ENCODE assay signal across 17 cellular contexts in genomic region chr4:39910064-39910463, GRCh38.
DNase-seq lines count a peak whose midpoint lies in the region; ATAC-seq, FAIRE-seq and TF ChIP-seq lines count a peak whose summit lies in the region.
"Had no signal": no experiment of that assay in that cellular context is flagged by ENCODE, and none has a peak within 500 bp of the region (broad histone marks: within the 10 kb centered on the region; RNA-seq: fewer than 3 reads in every experiment).

No MANE protein-coding gene starts in this region.

- TF ChIP-seq EP300 in ovary (IDR thresholded peaks at IDR 0.05), result no peak

- intact Hi-C loops in PC-9 (cut with micrococcal nuclease; ENCODE audit: unreplicated experiment), result no loop called here
- intact Hi-C loops in ovary (cut with DNase I), result no loop called here
- intact Hi-C loops in sciatic nerve (cut with DNase I), result no loop called here

- H3K36me3 ChIP-seq in PC-9 (ENCODE audit: low read depth), result peaks cover 31% of the 10 kb centered on the region; the same call in 1 of the 2 replicates
- no peaks in the 10 kb centered on the region for H3K36me3 ChIP-seq in ovary

- H3K4me3 ChIP-seq in PC-9 (no peak overlapping the region), ovary (no peak overlapping the region)
- H3K4me3 ChIP-seq: BLaER1 treated with 17β-estradiol and CSF1 and Interleukin-3, amounts not matched to agents 10 nM and 100 nM; HAP-1 had no signal

- no peaks in the 10 kb centered on the region for H3K9me2 ChIP-seq in PC-9 (ENCODE audit: insufficient read depth)

- H3K27ac ChIP-seq in PC-9 (peak overlapping the region; percentile 51), ovary (no peak overlapping the region)
- H3K27ac ChIP-seq: 22Rv1; BLaER1 treated with 17β-estradiol and CSF1 and Interleukin-3, amounts not matched to agents 10 nM and 100 nM; HL-60; KMS-11 had no signal

- peaks cover 4% of the 10 kb centered on the region for H4K20me1 ChIP-seq in PC-9 (ENCODE audit: insufficient read depth)

- peaks cover 95% of the 10 kb centered on the region for H3K36me3 Mint-ChIP-seq in activated T-cell treated with anti-CD3 and anti-CD28 coated beads, Interleukin-2, amount 50 U/mL, for 24 hours (ENCODE audit: low read depth)
- peaks cover 3 to 28% of the 10 kb centered on the region in 2 donors for H3K36me3 Mint-ChIP-seq in activated T-cell treated with anti-CD3 and anti-CD28 coated beads, Interleukin-2, amount 50 U/mL, for 72 hours (ENCODE audit: insufficient read depth in 2 of 2)

- H3K4me1 ChIP-seq in PC-9 (replicated peaks; ENCODE audit: insufficient read depth) (no peaks in the 10 kb centered on the region), ovary (ENCODE audit: insufficient read depth) (no peaks in the 10 kb centered on the region)
- H3K4me1 ChIP-seq: BLaER1 treated with 17β-estradiol and CSF1 and Interleukin-3, amounts not matched to agents 10 nM and 100 nM; HAP-1 had no signal

- TF ChIP-seq CTCF in PC-9 (conservative IDR thresholded peaks at IDR 0.05) (no peak), ovary (IDR thresholded peaks at IDR 0.05) (no peak)

- peak; percentile 33 for FAIRE-seq in islet of Langerhans (lab: Jason Lieb, UNC)
- FAIRE-seq: GM18507 had no signal

- POLR2A ChIA-PET in PC-9 (lab: Charles Lee; ENCODE audit: unreplicated experiment), result no interaction called here

- H3K27ac Mint-ChIP-seq in activated T-cell treated with anti-CD3 and anti-CD28 coated beads, Interleukin-2, amount 50 U/mL, for 24 hours, result peak overlapping the region; percentile 37
- no peak overlapping the region for H3K27ac Mint-ChIP-seq in activated T-cell treated with anti-CD3 and anti-CD28 coated beads, Interleukin-2, amount 50 U/mL, for 72 hours

- H3K27me3 ChIP-seq in PC-9 (ENCODE audit: insufficient read depth, low read depth) (no peaks in the 10 kb centered on the region), ovary (no peaks in the 10 kb centered on the region)
- H3K27me3 ChIP-seq: BLaER1 treated with 17β-estradiol and CSF1 and Interleukin-3, amounts not matched to agents 10 nM and 100 nM had no signal

- H3K9me3 Mint-ChIP-seq in activated T-cell treated with anti-CD3 and anti-CD28 coated beads, Interleukin-2, amount 50 U/mL, for 24 hours, result no peaks in the 10 kb centered on the region
- no peaks in the 10 kb centered on the region for H3K9me3 Mint-ChIP-seq in activated T-cell treated with anti-CD3 and anti-CD28 coated beads, Interleukin-2, amount 50 U/mL, for 72 hours
- H3K9me3 Mint-ChIP-seq: CD4-positive, CD25-positive, alpha-beta regulatory T cell had no signal

- no peaks in the 10 kb centered on the region for H3K27me3 Mint-ChIP-seq in activated T-cell treated with anti-CD3 and anti-CD28 coated beads, Interleukin-2, amount 50 U/mL, for 24 hours
- no peaks in the 10 kb centered on the region for H3K27me3 Mint-ChIP-seq in activated T-cell treated with anti-CD3 and anti-CD28 coated beads, Interleukin-2, amount 50 U/mL, for 72 hours (ENCODE audit: low read depth)
- H3K27me3 Mint-ChIP-seq: CD4-positive, CD25-positive, alpha-beta regulatory T cell had no signal

- 94 to 96% (median 94%) methylated on average over 3 of the region's 3 CpGs for WGBS in ovary, 3 donors

- peaks cover 17% of the 10 kb centered on the region for H3F3A ChIP-seq in PC-9 (ENCODE audit: insufficient read depth, low read depth)

- no peak for TF ChIP-seq POLR2A in ovary (IDR thresholded peaks at IDR 0.05)

- no peak for ATAC-seq in activated T-cell treated with anti-CD3 and anti-CD28 coated beads, Interleukin-2, amount 50 U/mL, for 72 hours (replicated peaks in 1 of 2)
- ATAC-seq in sciatic nerve, result no peak
- no peak for ATAC-seq in HG03045 (IDR thresholded peaks at IDR 0.05; ENCODE audit: unreplicated experiment)

- no peak overlapping the region for H2AFZ ChIP-seq in PC-9

- no peak overlapping the region for H3K4me2 ChIP-seq in PC-9
- H3K4me2 ChIP-seq: BLaER1 treated with 17β-estradiol and CSF1 and Interleukin-3, amounts not matched to agents 10 nM and 100 nM; KMS-11 had no signal

- peaks cover 12% of the 10 kb centered on the region for H3K4me1 Mint-ChIP-seq in activated T-cell treated with anti-CD3 and anti-CD28 coated beads, Interleukin-2, amount 50 U/mL, for 24 hours (ENCODE audit: low read depth)
- H3K4me1 Mint-ChIP-seq in activated T-cell treated with anti-CD3 and anti-CD28 coated beads, Interleukin-2, amount 50 U/mL, for 72 hours (ENCODE audit: low read depth), result peaks cover 12% of the 10 kb centered on the region

- CTCF ChIA-PET in PC-9 (lab: Charles Lee), result no interaction called here

- no peak overlapping the region for H3K4me3 Mint-ChIP-seq in activated T-cell treated with anti-CD3 and anti-CD28 coated beads, Interleukin-2, amount 50 U/mL, for 24 hours
- no peak overlapping the region for H3K4me3 Mint-ChIP-seq in activated T-cell treated with anti-CD3 and anti-CD28 coated beads, Interleukin-2, amount 50 U/mL, for 72 hours
- H3K4me3 Mint-ChIP-seq: CD4-positive, CD25-positive, alpha-beta regulatory T cell had no signal

- DNase-seq in activated T-cell treated with anti-CD3 and anti-CD28 coated beads, Interleukin-2, amount 50 U/mL, for 24 hours, result no peak
- DNase-seq in activated T-cell treated with anti-CD3 and anti-CD28 coated beads, Interleukin-2, amount 50 U/mL, for 72 hours, result no peak
- DNase-seq in PC-9, result no peak
- DNase-seq in ovary, result no peak
- no peak for DNase-seq in sciatic nerve (ENCODE audit: low spot score)
- DNase-seq: CD4-positive, CD25-positive, alpha-beta regulatory T cell; DMS53; GF-D8; GOT3 had no signal

- no peaks in the 10 kb centered on the region for H3K9me3 ChIP-seq in PC-9 (ENCODE audit: insufficient read depth, low read depth)
- no peaks in the 10 kb centered on the region for H3K9me3 ChIP-seq in ovary
- H3K9me3 ChIP-seq: BLaER1 treated with 17β-estradiol and CSF1 and Interleukin-3, amounts not matched to agents 10 nM and 100 nM; HAP-1 had no signal

- no peaks in the 10 kb centered on the region for H3K79me2 ChIP-seq in PC-9 (ENCODE audit: low read depth)

- BruUV-seq in PC-9 (replicated peaks; lab: Mats Ljungman, UMichigan), result no TSS peak
